Comparison of ENCODE assay signal across 8 cellular contexts in the genomic region with DNA sequence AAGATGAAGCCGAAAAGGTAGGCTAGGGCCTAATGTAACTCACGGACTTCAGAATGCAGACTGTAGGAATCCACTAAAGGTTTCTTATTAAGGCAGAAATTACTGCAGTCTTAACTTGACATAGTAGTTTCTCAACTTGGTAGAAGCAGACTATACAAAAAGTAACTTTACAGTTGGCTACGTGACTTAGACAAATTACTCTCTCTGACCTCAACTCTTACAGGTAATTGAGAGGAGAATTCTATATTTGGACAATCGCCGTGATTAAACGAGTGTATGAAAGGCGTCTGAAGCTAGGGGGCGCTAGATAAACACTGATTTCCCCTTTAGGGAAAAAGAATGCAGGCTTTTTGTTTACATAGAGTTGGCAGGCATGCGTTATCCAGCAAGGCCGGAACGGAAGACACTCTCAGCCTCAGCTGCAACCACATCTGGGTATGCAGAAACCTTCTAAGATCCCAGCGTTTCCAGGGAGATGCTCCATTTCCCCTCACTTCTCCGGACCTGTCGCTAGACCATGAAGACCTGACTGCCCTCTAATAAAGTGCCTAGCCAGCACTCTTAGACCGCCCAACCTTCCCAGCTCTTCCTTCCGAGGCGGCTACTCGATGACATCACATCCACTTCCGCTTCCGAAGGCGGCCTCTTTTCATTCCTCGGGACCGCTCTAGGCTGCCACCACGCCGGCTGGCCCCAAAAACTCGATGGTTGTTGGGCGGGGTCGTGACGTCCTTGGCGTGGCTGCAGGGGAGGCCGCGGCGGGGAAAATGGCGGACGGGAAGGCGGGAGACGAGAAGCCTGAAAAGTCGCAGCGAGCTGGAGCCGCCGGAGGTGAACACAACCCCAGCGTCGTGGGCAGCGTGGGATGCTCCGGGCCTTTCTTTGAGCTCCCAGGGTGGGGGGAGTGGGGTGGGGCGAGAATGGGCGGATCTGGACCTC.
A peak's percentile ranks its signal among the peaks of the same experiment; 100 is the strongest.
DNase-seq lines count a peak whose midpoint lies in the region; ATAC-seq and TF ChIP-seq lines count a peak whose summit lies in the region.

A gene with protein sequence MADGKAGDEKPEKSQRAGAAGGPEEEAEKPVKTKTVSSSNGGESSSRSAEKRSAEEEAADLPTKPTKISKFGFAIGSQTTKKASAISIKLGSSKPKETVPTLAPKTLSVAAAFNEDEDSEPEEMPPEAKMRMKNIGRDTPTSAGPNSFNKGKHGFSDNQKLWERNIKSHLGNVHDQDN (plus strand): TSS at position 732 of the 939 bp plus-strand sequence. CDS start 36 bp downstream, at position 768.

- DNase-seq in AG09319 (ENCODE audit: extremely low read depth, low read depth): peak; percentile 97
- peak; percentile 96 to 98 for DNase-seq in NCI-H446 (lab: John Stamatoyannopoulos, UW)
- peak; percentile 66 to 93 for DNase-seq in cerebellar nuclear complex (lab: John Stamatoyannopoulos, UW)
- DNase-seq in islet precursor cell: peak; percentile 99
- peak; percentile 96 to 97 for DNase-seq in stimulated activated CD4-positive, alpha-beta T cell treated with anti-CD3 and anti-CD28 coated beads, Interleukin-15, amount 100 ng/mL, for 1 hour (ENCODE audit: low read depth in 1 of 2, low spot score in 1 of 2)

- ATAC-seq in GM19023 (IDR thresholded peaks at IDR 0.05; ENCODE audit: unreplicated experiment): peak; percentile 87
- peak; percentile 84 for ATAC-seq in HG03342 (IDR thresholded peaks at IDR 0.05; ENCODE audit: unreplicated experiment)
- peak; percentile 89 to 90 for ATAC-seq in activated CD4-positive, CD25-positive, alpha-beta regulatory T cell treated with anti-CD3 and anti-CD28 coated beads, Interleukin-2, amount 50 U/mL, for 24 hours

- peak; percentile 79 for TF ChIP-seq CTCF in AG09319 (IDR thresholded peaks at IDR 0.05; ENCODE audit: low read depth, low read length)

Comparison
In these comparisons a context has a peak if more than half of its experiments do, and no peak if none do; other contexts are left out.
1. Peak in every context shown above with its lines: DNase-seq and ATAC-seq.